37 cellular contexts compared by ENCODE assay signal in genomic region chr2:17086990-17087389, GRCh38.
"Had no signal": no experiment of that assay in that cellular context is flagged by ENCODE, and none has a peak within 500 bp of the region (broad histone marks: within the 10 kb centered on the region; RNA-seq: fewer than 3 reads in every experiment).

No MANE protein-coding gene starts in this region.

- H3K9me3 ChIP-seq: ascending aorta had no signal

- DNase-seq: activated B cell treated with CpG ODN at 0.5 μM for 24 hours; activated CD4-positive, alpha-beta memory T cell treated with anti-CD3 and anti-CD28 coated beads for 36 hours; activated CD4-positive, alpha-beta T cell treated with anti-CD3 and anti-CD28 coated beads for 4 hours; activated CD4-positive, alpha-beta T cell treated with anti-CD3 and anti-CD28 coated beads, Interleukin-2, amount 10 ng/mL, durations not matched to agents 24 days and 14 days; activated CD4-positive, alpha-beta T cell treated with anti-CD3 and anti-CD28 coated beads, Interleukin-2, amount 50 U/mL, for 1 hour; activated CD4-positive, alpha-beta T cell treated with anti-CD3 and anti-CD28 coated beads, Interleukin-2, amount 50 U/mL, for 4 hours; activated CD4-positive, CD25-positive, alpha-beta regulatory T cell treated with anti-CD3 and anti-CD28 coated beads, Interleukin-2, amount 50 U/mL, for 72 hours; activated CD8-positive, alpha-beta memory T cell treated with anti-CD3 and anti-CD28 coated beads, Interleukin-2, amount 50 U/mL, for 4 hours; activated CD8-positive, alpha-beta T cell treated with anti-CD3 and anti-CD28 coated beads for 36 hours; activated effector memory CD4-positive, alpha-beta T cell treated with anti-CD3 and anti-CD28 coated beads, Interleukin-2, amount 50 U/mL, for 16 hours; activated gamma-delta T cell treated with Interleukin-2 at 50 U/mL for 16 hours; activated naive CD4-positive, alpha-beta T cell; activated naive CD4-positive, alpha-beta T cell treated with anti-CD3 and anti-CD28 coated beads for 36 hours; activated naive CD8-positive, alpha-beta T cell treated with anti-CD3 and anti-CD28 coated beads, Interleukin-2, amount 10 ng/mL, durations not matched to agents 7 days and 5 days; activated naive CD8-positive, alpha-beta T cell treated with anti-CD3 and anti-CD28 coated beads, Interleukin-2, amount 50 U/mL, for 24 hours; activated T-cell treated with anti-CD3 and anti-CD28 coated beads for 4 hours; activated T-cell treated with anti-CD3 and anti-CD28 coated beads, Interleukin-2, amount 50 U/mL, for 1 hour; activated T-cell treated with anti-CD3 and anti-CD28 coated beads, Interleukin-2, amount 50 U/mL, for 4 hours; activated T-cell treated with anti-CD3 and anti-CD28 coated beads, Interleukin-2, amount 50 U/mL, for 72 hours; amygdala; anterior cingulate cortex; caudate nucleus; cerebellar nuclear complex; T-helper 1 cell; T-helper 2 cell; T-helper 9 cell had no signal

- H3K4me3 Mint-ChIP-seq: activated B cell treated with CpG ODN at 0.5 μM for 24 hours; activated CD4-positive, alpha-beta memory T cell treated with anti-CD3 and anti-CD28 coated beads for 36 hours; activated CD4-positive, alpha-beta T cell treated with anti-CD3 and anti-CD28 coated beads, Interleukin-2, amount 10 ng/mL, durations not matched to agents 24 days and 14 days; activated CD8-positive, alpha-beta T cell treated with anti-CD3 and anti-CD28 coated beads for 36 hours; activated naive CD4-positive, alpha-beta T cell treated with anti-CD3 and anti-CD28 coated beads for 36 hours; activated naive CD4-positive, alpha-beta T cell treated with anti-CD3 and anti-CD28 coated beads, Interleukin-2, amount 50 U/mL, for 24 hours; activated naive CD8-positive, alpha-beta T cell; activated naive CD8-positive, alpha-beta T cell treated with anti-CD3 and anti-CD28 coated beads, Interleukin-2, amount 10 ng/mL, durations not matched to agents 7 days and 5 days; activated naive CD8-positive, alpha-beta T cell treated with anti-CD3 and anti-CD28 coated beads, Interleukin-2, amount 50 U/mL, for 24 hours; activated T-cell treated with anti-CD3 and anti-CD28 coated beads, Interleukin-2, amount 50 U/mL, for 4 hours; activated T-cell treated with anti-CD3 and anti-CD28 coated beads, Interleukin-2, amount 50 U/mL, for 72 hours; activated T-helper 1 cell treated with anti-CD3 and anti-CD28 coated beads, Interleukin-12 subunit alpha, Interleukin-12 subunit beta, Interleukin-2, Interleukin-4 antibody, amounts not matched to agents 30 ng/mL and 10 ng/mL and 1 ng/mL, durations not matched to agents 14 hours and 24 hours and 36 hours; activated T-helper 17 cell treated with anti-CD3 and anti-CD28 coated beads, Interleukin-2, amount 50 U/mL, for 72 hours; brain; central memory CD8-positive, alpha-beta T cell; T-helper 1 cell treated with Interleukin-12 subunit alpha and Interleukin-12 subunit beta and Interleukin-4 antibody, amounts not matched to agents 30 μg/mL and 1 μg/mL, for 36 hours; T-helper 2 cell treated with Interferon-gamma antibody and Interleukin-4, amounts not matched to agents 5 μg/mL and 100 μg/mL, for 36 hours had no signal

- H3K27me3 ChIP-seq: ascending aorta, cardiac muscle cell had no signal

- H3K36me3 Mint-ChIP-seq: activated CD4-positive, alpha-beta memory T cell treated with anti-CD3 and anti-CD28 coated beads for 36 hours; activated naive CD4-positive, alpha-beta T cell treated with anti-CD3 and anti-CD28 coated beads, Interleukin-2, amount 50 U/mL, for 24 hours; activated naive CD8-positive, alpha-beta T cell; activated naive CD8-positive, alpha-beta T cell treated with anti-CD3 and anti-CD28 coated beads, Interleukin-2, amount 10 ng/mL, durations not matched to agents 7 days and 5 days; brain had no signal

- H3K36me3 ChIP-seq: ascending aorta, cardiac muscle cell had no signal

- H3K27ac Mint-ChIP-seq: activated B cell treated with CpG ODN at 0.5 μM for 24 hours; activated CD4-positive, alpha-beta memory T cell treated with anti-CD3 and anti-CD28 coated beads for 36 hours; activated CD4-positive, alpha-beta T cell treated with anti-CD3 and anti-CD28 coated beads, Interleukin-2, amount 10 ng/mL, durations not matched to agents 24 days and 14 days; activated CD8-positive, alpha-beta T cell treated with anti-CD3 and anti-CD28 coated beads for 36 hours; activated naive CD4-positive, alpha-beta T cell treated with anti-CD3 and anti-CD28 coated beads for 36 hours; activated naive CD4-positive, alpha-beta T cell treated with anti-CD3 and anti-CD28 coated beads, Interleukin-2, amount 50 U/mL, for 24 hours; activated naive CD8-positive, alpha-beta T cell; activated naive CD8-positive, alpha-beta T cell treated with anti-CD3 and anti-CD28 coated beads, Interleukin-2, amount 10 ng/mL, durations not matched to agents 7 days and 5 days; activated naive CD8-positive, alpha-beta T cell treated with anti-CD3 and anti-CD28 coated beads, Interleukin-2, amount 50 U/mL, for 24 hours; activated T-cell treated with anti-CD3 and anti-CD28 coated beads, Interleukin-2, amount 50 U/mL, for 72 hours; activated T-helper 1 cell treated with anti-CD3 and anti-CD28 coated beads, Interleukin-12 subunit alpha, Interleukin-12 subunit beta, Interleukin-2, Interleukin-4 antibody, amounts not matched to agents 30 ng/mL and 10 ng/mL and 1 ng/mL, durations not matched to agents 14 hours and 24 hours and 36 hours; activated T-helper 17 cell treated with anti-CD3 and anti-CD28 coated beads, Interleukin-2, amount 50 U/mL, for 72 hours; brain; T-helper 1 cell treated with Interleukin-12 subunit alpha and Interleukin-12 subunit beta and Interleukin-4 antibody, amounts not matched to agents 30 μg/mL and 1 μg/mL, for 36 hours; T-helper 2 cell treated with Interferon-gamma antibody and Interleukin-4, amounts not matched to agents 5 μg/mL and 100 μg/mL, for 36 hours had no signal

- H3K27ac ChIP-seq: ascending aorta, cardiac muscle cell, VCaP had no signal

- H3K27me3 Mint-ChIP-seq: activated B cell treated with CpG ODN at 0.5 μM for 24 hours; activated CD4-positive, alpha-beta memory T cell treated with anti-CD3 and anti-CD28 coated beads for 36 hours; activated CD4-positive, alpha-beta T cell treated with anti-CD3 and anti-CD28 coated beads, Interleukin-2, amount 10 ng/mL, durations not matched to agents 24 days and 14 days; activated CD8-positive, alpha-beta T cell treated with anti-CD3 and anti-CD28 coated beads for 36 hours; activated naive CD4-positive, alpha-beta T cell treated with anti-CD3 and anti-CD28 coated beads, Interleukin-2, amount 50 U/mL, for 24 hours; activated naive CD8-positive, alpha-beta T cell; activated naive CD8-positive, alpha-beta T cell treated with anti-CD3 and anti-CD28 coated beads, Interleukin-2, amount 10 ng/mL, durations not matched to agents 7 days and 5 days; activated naive CD8-positive, alpha-beta T cell treated with anti-CD3 and anti-CD28 coated beads, Interleukin-2, amount 50 U/mL, for 24 hours; activated T-helper 17 cell treated with anti-CD3 and anti-CD28 coated beads, Interleukin-2, amount 50 U/mL, for 72 hours; brain; central memory CD8-positive, alpha-beta T cell had no signal

- H3K4me3 ChIP-seq: ascending aorta, cardiac muscle cell had no signal

- H3K4me1 Mint-ChIP-seq: activated B cell treated with CpG ODN at 0.5 μM for 24 hours; activated CD4-positive, alpha-beta T cell treated with anti-CD3 and anti-CD28 coated beads, Interleukin-2, amount 10 ng/mL, durations not matched to agents 24 days and 14 days; activated naive CD4-positive, alpha-beta T cell treated with anti-CD3 and anti-CD28 coated beads, Interleukin-2, amount 50 U/mL, for 24 hours; activated naive CD8-positive, alpha-beta T cell treated with anti-CD3 and anti-CD28 coated beads, Interleukin-2, amount 10 ng/mL, durations not matched to agents 7 days and 5 days; activated naive CD8-positive, alpha-beta T cell treated with anti-CD3 and anti-CD28 coated beads, Interleukin-2, amount 50 U/mL, for 24 hours; activated T-helper 17 cell treated with anti-CD3 and anti-CD28 coated beads, Interleukin-2, amount 50 U/mL, for 72 hours; central memory CD8-positive, alpha-beta T cell had no signal

- H3K9me3 Mint-ChIP-seq: activated B cell treated with CpG ODN at 0.5 μM for 24 hours; activated CD4-positive, alpha-beta memory T cell treated with anti-CD3 and anti-CD28 coated beads for 36 hours; activated CD4-positive, alpha-beta T cell treated with anti-CD3 and anti-CD28 coated beads, Interleukin-2, amount 10 ng/mL, durations not matched to agents 24 days and 14 days; activated T-helper 1 cell treated with anti-CD3 and anti-CD28 coated beads, Interleukin-12 subunit alpha, Interleukin-12 subunit beta, Interleukin-2, Interleukin-4 antibody, amounts not matched to agents 30 ng/mL and 10 ng/mL and 1 ng/mL, durations not matched to agents 14 hours and 24 hours and 36 hours; T-helper 1 cell treated with Interleukin-12 subunit alpha and Interleukin-12 subunit beta and Interleukin-4 antibody, amounts not matched to agents 30 μg/mL and 1 μg/mL, for 36 hours; T-helper 2 cell treated with Interferon-gamma antibody and Interleukin-4, amounts not matched to agents 5 μg/mL and 100 μg/mL, for 36 hours had no signal

- H3K4me1 ChIP-seq: ascending aorta had no signal
